In the genomic region with DNA sequence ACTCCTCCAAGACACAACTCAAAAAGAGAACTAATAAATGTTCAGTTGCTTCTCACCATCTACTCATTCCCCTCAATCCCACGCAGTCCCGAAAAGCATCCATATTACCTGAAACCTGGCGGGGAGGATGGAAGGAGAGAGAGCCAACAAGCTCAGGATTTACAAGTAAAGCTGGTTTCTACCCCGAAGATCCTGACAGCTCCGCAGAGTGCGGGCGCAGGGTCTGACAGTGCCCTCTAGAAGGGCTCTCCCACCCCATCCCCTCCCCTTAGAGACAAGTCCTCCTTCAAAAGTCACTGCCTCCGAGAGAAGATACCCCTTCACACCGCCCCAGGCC, we compare ENCODE assay signal across 7 cellular contexts.
A peak's percentile ranks its signal among the peaks of the same experiment; 100 is the strongest.
DNase-seq lines count a peak whose midpoint lies in the region; ATAC-seq and TF ChIP-seq lines count a peak whose summit lies in the region.

No MANE protein-coding gene starts in this region.

- H3K36me3 ChIP-seq in SU-DHL-6 (ENCODE audit: low read length): no peaks in the 10 kb centered on the region
- H3K36me3 ChIP-seq in parathyroid adenoma (ENCODE audit: control insufficient read depth, insufficient read depth, low read length): no peaks in the 10 kb centered on the region

- H3K9me2 ChIP-seq in SU-DHL-6 (replicated peaks; ENCODE audit: insufficient read depth, low read length): no peaks in the 10 kb centered on the region

- TF ChIP-seq CTCF in HFF-Myc (IDR thresholded peaks at IDR 0.05; ENCODE audit: low read depth, low read length, missing control alignments): no peak
- no peak for TF ChIP-seq CTCF in SU-DHL-6 (IDR thresholded peaks at IDR 0.05; ENCODE audit: insufficient read depth, low read length, poor library complexity, severe bottlenecking)
- no peak for TF ChIP-seq CTCF in parathyroid adenoma (IDR thresholded peaks at IDR 0.05)

- H2AFZ ChIP-seq in SU-DHL-6 (ENCODE audit: low read depth, low read length, severe bottlenecking) (no peak overlapping the region), parathyroid adenoma (peak overlapping the region; percentile 95)

- H3F3A ChIP-seq in SU-DHL-6 (ENCODE audit: insufficient read depth): peaks cover 13% of the 10 kb centered on the region

- H3K79me2 ChIP-seq in SU-DHL-6 (ENCODE audit: insufficient read depth, low read length) (peaks cover 57% of the 10 kb centered on the region), parathyroid adenoma (peaks cover 33% of the 10 kb centered on the region)

- H3K4me1 ChIP-seq in parathyroid adenoma: no peaks in the 10 kb centered on the region

- no peak for ATAC-seq in HG03520 (IDR thresholded peaks at IDR 0.05; ENCODE audit: unreplicated experiment)

- H3K4me2 ChIP-seq in SU-DHL-6 (ENCODE audit: low read depth, low read length, poor library complexity, severe bottlenecking) (peak overlapping the region; percentile 91), parathyroid adenoma (ENCODE audit: low read length) (peak overlapping the region; percentile 76)

- H4K20me1 ChIP-seq in SU-DHL-6 (ENCODE audit: low read depth, low read length): peaks cover 26% of the 10 kb centered on the region

- H3K27me3 ChIP-seq in SU-DHL-6 (ENCODE audit: low read length) (no peaks in the 10 kb centered on the region), parathyroid adenoma (ENCODE audit: control insufficient read depth, insufficient read depth, low read length) (no peaks in the 10 kb centered on the region)

- peak overlapping the region; percentile 80 for H3K4me3 ChIP-seq in HFF-Myc (replicated peaks; ENCODE audit: low read depth, low read length)
- H3K4me3 ChIP-seq in SU-DHL-6 (ENCODE audit: insufficient read depth, low read length, poor library complexity, severe bottlenecking): peak overlapping the region; percentile 85
- peak overlapping the region; percentile 90 for H3K4me3 ChIP-seq in parathyroid adenoma (ENCODE audit: low read depth, low read length)

- H3K9me3 ChIP-seq in SU-DHL-6 (ENCODE audit: insufficient read depth, low read length) (no peaks in the 10 kb centered on the region), parathyroid adenoma (ENCODE audit: control insufficient read depth, low read length) (no peaks in the 10 kb centered on the region)

- peak overlapping the region; percentile 56; the same call in 1 of the 2 replicates for H3K27ac ChIP-seq in SU-DHL-6 (ENCODE audit: low read depth, low read length)
- H3K27ac ChIP-seq in epithelial cell of prostate: peak overlapping the region; percentile 91
- peak overlapping the region; percentile 95 for H3K27ac ChIP-seq in parathyroid adenoma

- H3K9ac ChIP-seq in SU-DHL-6 (ENCODE audit: low read length): peak overlapping the region; percentile 94
- H3K9ac ChIP-seq in parathyroid adenoma: peak overlapping the region; percentile 99

- no peak for DNase-seq in HFF-Myc (ENCODE audit: extremely low read depth, low read depth)
- no peak for DNase-seq in epithelial cell of prostate (ENCODE audit: low read depth, low spot score)
- DNase-seq in GOT3 (lab: John Stamatoyannopoulos, UW): no peak
- no peak for DNase-seq in NCI-H345 treated with DMSO at 0.1 percent for 48 hours (lab: John Stamatoyannopoulos, UW; ENCODE audit: unreplicated experiment)
